In the genomic region with DNA sequence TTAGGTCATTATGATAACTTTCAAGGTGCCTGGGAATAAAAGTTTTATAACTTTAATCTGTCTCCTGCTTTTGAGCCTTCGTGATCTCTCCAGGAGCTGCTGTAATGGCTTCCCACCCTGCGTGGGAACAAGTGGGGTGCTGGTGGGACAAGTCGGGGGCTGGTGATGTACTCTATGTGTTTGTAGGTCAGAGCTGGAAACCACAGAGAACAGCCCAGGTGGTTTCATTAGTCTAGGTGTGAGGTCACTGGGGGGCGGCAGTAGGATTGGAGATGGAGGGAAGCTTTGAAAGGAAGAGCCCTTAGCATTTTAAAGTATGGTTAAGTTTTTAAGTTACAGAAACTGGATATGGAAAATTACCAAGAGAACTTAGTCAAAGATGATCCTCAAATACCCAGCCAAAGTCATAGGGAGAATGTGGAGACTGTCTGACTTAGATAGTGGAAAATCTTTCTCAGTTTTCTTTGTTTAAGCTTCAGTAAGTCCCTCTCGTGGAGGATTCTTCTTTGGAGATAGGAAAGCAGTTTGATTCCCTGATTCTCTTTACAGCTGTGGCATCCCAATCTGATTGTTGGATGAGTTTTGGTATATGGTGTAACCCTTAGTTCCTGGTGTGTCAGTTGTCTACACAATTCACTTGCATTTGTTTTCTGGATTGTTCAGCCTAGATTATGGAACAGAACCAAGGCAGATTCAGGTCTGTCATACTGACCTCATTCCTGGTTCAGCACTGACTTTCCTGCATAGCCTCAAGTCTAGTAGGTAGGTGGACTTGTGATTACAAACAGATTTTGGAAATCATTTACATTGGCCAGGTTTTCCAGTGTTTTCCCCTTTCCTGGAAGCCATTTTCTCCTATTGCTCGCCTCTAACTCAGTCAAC, we compare ENCODE assay signal across 9 cellular contexts.
DNase-seq lines count a peak whose midpoint lies in the region; ATAC-seq, FAIRE-seq and TF ChIP-seq lines count a peak whose summit lies in the region.
"Had no signal": no experiment of that assay in that cellular context is flagged by ENCODE, and none has a peak within 500 bp of the region (broad histone marks: within the 10 kb centered on the region; RNA-seq: fewer than 3 reads in every experiment).

No MANE protein-coding gene starts in this region.

- no peak for TF ChIP-seq POLR2A in H54 (IDR thresholded peaks at IDR 0.05; ENCODE audit: low read depth, low read length)

- H2AFZ ChIP-seq in neural progenitor cell (replicated peaks) = no peak overlapping the region

- H3F3A ChIP-seq in neural progenitor cell (ENCODE audit: low read depth) = peaks cover 3% of the 10 kb centered on the region

- H3K4me1 ChIP-seq in neural progenitor cell = peaks cover 51% of the 10 kb centered on the region
- peaks cover 8% of the 10 kb centered on the region for H3K4me1 ChIP-seq in effector memory CD4-positive, alpha-beta T cell (ENCODE audit: control insufficient read depth, insufficient read depth, low read length, poor library complexity, severe bottlenecking)
- peaks cover 25% of the 10 kb centered on the region for H3K4me1 ChIP-seq in BE2C

- H3K36me3 Mint-ChIP-seq in activated naive CD8-positive, alpha-beta T cell treated with anti-CD3 and anti-CD28 coated beads, Interleukin-2, amount 10 ng/mL, durations not matched to agents 7 days and 5 days = peaks cover 8% of the 10 kb centered on the region
- H3K36me3 Mint-ChIP-seq in neural progenitor cell = no peaks in the 10 kb centered on the region

- no peak overlapping the region for H3K9ac ChIP-seq in neural progenitor cell

- peaks cover 23% of the 10 kb centered on the region for H4K20me1 ChIP-seq in neural progenitor cell (ENCODE audit: low read depth)

- no peaks in the 10 kb centered on the region for H3K9me3 ChIP-seq in neural progenitor cell (ENCODE audit: low read depth)
- H3K9me3 ChIP-seq in effector memory CD4-positive, alpha-beta T cell (ENCODE audit: control insufficient read depth, low read length) = no peaks in the 10 kb centered on the region
- no peaks in the 10 kb centered on the region for H3K9me3 ChIP-seq in BE2C

- H3K27ac Mint-ChIP-seq in activated naive CD8-positive, alpha-beta T cell treated with anti-CD3 and anti-CD28 coated beads, Interleukin-2, amount 10 ng/mL, durations not matched to agents 7 days and 5 days = no peak overlapping the region
- H3K27ac Mint-ChIP-seq in neural progenitor cell = peak overlapping the region; percentile 80
- H3K27ac Mint-ChIP-seq: activated CD4-positive, alpha-beta T cell treated with anti-CD3 and anti-CD28 coated beads, Interleukin-2, amount 10 ng/mL, durations not matched to agents 7 days and 5 days had no signal

- H3K9me3 Mint-ChIP-seq in activated naive CD8-positive, alpha-beta T cell treated with anti-CD3 and anti-CD28 coated beads, Interleukin-2, amount 10 ng/mL, durations not matched to agents 7 days and 5 days = peaks cover 2% of the 10 kb centered on the region
- H3K9me3 Mint-ChIP-seq in neural progenitor cell = no peaks in the 10 kb centered on the region
- H3K9me3 Mint-ChIP-seq: activated CD4-positive, alpha-beta T cell treated with anti-CD3 and anti-CD28 coated beads, Interleukin-2, amount 10 ng/mL, durations not matched to agents 7 days and 5 days had no signal

- H3K4me3 ChIP-seq in neural progenitor cell (no peak overlapping the region), BE2C (ENCODE audit: low read depth, low read length) (no peak overlapping the region)
- no peak overlapping the region for H3K4me3 ChIP-seq in effector memory CD4-positive, alpha-beta T cell (ENCODE audit: insufficient read depth, low read depth, low read length, poor library complexity, severe bottlenecking)

- no peaks in the 10 kb centered on the region for H3K27me3 Mint-ChIP-seq in activated naive CD8-positive, alpha-beta T cell treated with anti-CD3 and anti-CD28 coated beads, Interleukin-2, amount 10 ng/mL, durations not matched to agents 7 days and 5 days
- no peaks in the 10 kb centered on the region for H3K27me3 Mint-ChIP-seq in neural progenitor cell (ENCODE audit: insufficient read depth, low read depth)
- H3K27me3 Mint-ChIP-seq: activated CD4-positive, alpha-beta T cell treated with anti-CD3 and anti-CD28 coated beads, Interleukin-2, amount 10 ng/mL, durations not matched to agents 7 days and 5 days had no signal

- no peaks in the 10 kb centered on the region for H3K27me3 ChIP-seq in neural progenitor cell
- H3K27me3 ChIP-seq in effector memory CD4-positive, alpha-beta T cell (replicated peaks; ENCODE audit: control insufficient read depth, insufficient read depth, low read length, poor library complexity, severe bottlenecking) = no peaks in the 10 kb centered on the region
- H3K27me3 ChIP-seq in BE2C = no peaks in the 10 kb centered on the region

- H3K36me3 ChIP-seq in neural progenitor cell (no peaks in the 10 kb centered on the region), BE2C (no peaks in the 10 kb centered on the region)
- no peaks in the 10 kb centered on the region for H3K36me3 ChIP-seq in effector memory CD4-positive, alpha-beta T cell (ENCODE audit: control insufficient read depth, insufficient read depth, low read length)

- DNase-seq in activated naive CD8-positive, alpha-beta T cell treated with anti-CD3 and anti-CD28 coated beads, Interleukin-2, amount 10 ng/mL, durations not matched to agents 7 days and 5 days = no peak
- DNase-seq in neural progenitor cell (ENCODE audit: low spot score) = no peak
- no peak for DNase-seq in NCI-H146 treated with DMSO at 0.1 percent for 48 hours (lab: John Stamatoyannopoulos, UW; ENCODE audit: unreplicated experiment)
- DNase-seq in effector memory CD4-positive, alpha-beta T cell = no peak
- no peak for DNase-seq in H54 (ENCODE audit: insufficient read length, low spot score)
- DNase-seq in BE2C = no peak
- DNase-seq: activated CD4-positive, alpha-beta T cell treated with anti-CD3 and anti-CD28 coated beads, Interleukin-2, amount 10 ng/mL, durations not matched to agents 7 days and 5 days had no signal

- peak overlapping the region; percentile 6 for H3K4me3 Mint-ChIP-seq in activated naive CD8-positive, alpha-beta T cell treated with anti-CD3 and anti-CD28 coated beads, Interleukin-2, amount 10 ng/mL, durations not matched to agents 7 days and 5 days
- H3K4me3 Mint-ChIP-seq in neural progenitor cell = no peak overlapping the region
- H3K4me3 Mint-ChIP-seq: activated CD4-positive, alpha-beta T cell treated with anti-CD3 and anti-CD28 coated beads, Interleukin-2, amount 10 ng/mL, durations not matched to agents 7 days and 5 days had no signal

- ATAC-seq in GM18511 (IDR thresholded peaks at IDR 0.05; ENCODE audit: unreplicated experiment) = peak; percentile 84
- peak; percentile 59 for ATAC-seq in HG02623 (IDR thresholded peaks at IDR 0.05; ENCODE audit: unreplicated experiment)
- ATAC-seq in activated naive CD8-positive, alpha-beta T cell treated with anti-CD3 and anti-CD28 coated beads, Interleukin-2, amount 10 ng/mL, durations not matched to agents 7 days and 5 days (ENCODE audit: low read depth) = no peak

- no peak overlapping the region for H3K27ac ChIP-seq in neural progenitor cell
- no peak overlapping the region for H3K27ac ChIP-seq in effector memory CD4-positive, alpha-beta T cell (ENCODE audit: insufficient read depth, low read length, poor library complexity, severe bottlenecking)

- no peak for FAIRE-seq in H54 (lab: Jason Lieb, UNC)

- H3K4me1 Mint-ChIP-seq in activated naive CD8-positive, alpha-beta T cell treated with anti-CD3 and anti-CD28 coated beads, Interleukin-2, amount 10 ng/mL, durations not matched to agents 7 days and 5 days = peaks cover 28% of the 10 kb centered on the region
- peaks cover 68% of the 10 kb centered on the region for H3K4me1 Mint-ChIP-seq in neural progenitor cell

- POLR2A ChIA-PET in activated naive CD8-positive, alpha-beta T cell treated with anti-CD3 and anti-CD28 coated beads, Interleukin-2, amount 10 ng/mL, durations not matched to agents 7 days and 5 days (lab: Charles Lee) = no interaction called here

- peaks cover 77% of the 10 kb centered on the region for H3K79me2 ChIP-seq in neural progenitor cell (ENCODE audit: low read depth)

- TF ChIP-seq CTCF in neural progenitor cell (IDR thresholded peaks at IDR 0.05) = no peak
- no peak for TF ChIP-seq CTCF in BE2C (IDR thresholded peaks at IDR 0.05; ENCODE audit: low read depth, low read length)

- H3K4me2 ChIP-seq in neural progenitor cell = peak overlapping the region; percentile 23
